ENCODE assay signal across 8 cellular contexts in genomic region chr1:1616045-1616821, GRCh38. TPM values are rescaled to one million over a fixed set of nuclear protein-coding genes. Genes with fewer than 3 reads are reported as not detected.
A peak's percentile ranks its signal among the peaks of the same experiment; 100 is the strongest.
DNase-seq lines count a peak whose midpoint lies in the region; ATAC-seq and TF ChIP-seq lines count a peak whose summit lies in the region.

No MANE protein-coding gene starts in this region.

- no peaks in the 10 kb centered on the region for H3K27me3 ChIP-seq in right lobe of liver
- no peaks in the 10 kb centered on the region for H3K27me3 ChIP-seq in subcutaneous abdominal adipose tissue (ENCODE audit: control insufficient read depth in 5 of 5, insufficient read depth in 4 of 5, low read length in 5 of 5)

- peak overlapping the region; percentile 95 to 100 (median 99) for H3K27ac ChIP-seq in right lobe of liver
- H3K27ac ChIP-seq in subcutaneous abdominal adipose tissue (ENCODE audit: low read depth, low read length), result peak overlapping the region; percentile 95

- H3K9me3 ChIP-seq in right lobe of liver, result no peaks in the 10 kb centered on the region
- no peaks in the 10 kb centered on the region for H3K9me3 ChIP-seq in subcutaneous abdominal adipose tissue (ENCODE audit: control insufficient read depth in 5 of 5, low read length in 5 of 5)

- in situ Hi-C loops in SK-MEL-5 (cut with HindIII; ENCODE audit: low pct_unique_long_range_greater_than_20kb, low sequenced_read_pairs), result no loop called here

- no peak for TF ChIP-seq CTCF in choroid plexus epithelial cell (conservative IDR thresholded peaks at IDR 0.05; ENCODE audit: low read depth, low read length)
- TF ChIP-seq CTCF in right lobe of liver (IDR thresholded peaks at IDR 0.05), result no peak

- ATAC-seq in Right ventricle myocardium inferior (peak; percentile 2), HG02885 (IDR thresholded peaks at IDR 0.05; ENCODE audit: poor library complexity, unreplicated experiment) (peak; percentile 15), right lobe of liver (peak; percentile 5 to 24 (median 16))

- H3K9ac ChIP-seq in subcutaneous abdominal adipose tissue (ENCODE audit: low read length in 5 of 5), result peak overlapping the region in 4 of 5 donors; percentile 56 to 87 (median 84)

- H3K4me1 ChIP-seq in right lobe of liver (peaks cover 0 to 30% (median 9%) of the 10 kb centered on the region in 4 donors), subcutaneous abdominal adipose tissue (ENCODE audit: control insufficient read depth in 5 of 5, insufficient read depth in 5 of 5, low read length in 5 of 5) (peaks cover 14 to 35% (median 30%) of the 10 kb centered on the region in 5 donors)

- H3K36me3 ChIP-seq in right lobe of liver, result no peaks in the 10 kb centered on the region
- peaks cover 0 to 16% (median 11%) of the 10 kb centered on the region in 5 donors for H3K36me3 ChIP-seq in subcutaneous abdominal adipose tissue (ENCODE audit: control insufficient read depth in 5 of 5, insufficient read depth in 5 of 5, low read length in 5 of 5)

- DNase-seq in Right ventricle myocardium inferior (ENCODE audit: missing footprints), result peak; percentile 76
- DNase-seq in cardiac septum (ENCODE audit: low spot score), result no peak
- peak; percentile 24 for DNase-seq in SK-MEL-5 (ENCODE audit: low read depth, low spot score)
- DNase-seq in choroid plexus epithelial cell (ENCODE audit: low read depth), result no peak
- peak; percentile 66 to 69 (median 67) for DNase-seq in right lobe of liver
- no peak for DNase-seq in DMS114 treated with DMSO at 0.1 percent for 48 hours (lab: John Stamatoyannopoulos, UW; ENCODE audit: unreplicated experiment)

- peak overlapping the region; percentile 99 for H3K4me3 ChIP-seq in choroid plexus epithelial cell (ENCODE audit: low read depth, low read length)
- peak overlapping the region; percentile 83 to 100 (median 99) for H3K4me3 ChIP-seq in right lobe of liver
- H3K4me3 ChIP-seq in subcutaneous abdominal adipose tissue (ENCODE audit: low read depth in 1 of 5, low read length in 5 of 5), result peak overlapping the region; percentile 61 to 97 (median 92)

- WGBS in right lobe of liver (ENCODE audit: insufficient coverage, low coverage, low lambda C conversion rate, missing lambda C conversion rate), result 33% methylated on average over 5 of the region's 80 CpGs

- intact Hi-C loops in Right ventricle myocardium inferior (cut with DNase I), result no loop called here
- intact Hi-C loops in cardiac septum (cut with DNase I), result no loop called here
- intact Hi-C loops in right lobe of liver (cut with DNase I), result no loop called here

- TF ChIP-seq POLR2A in right lobe of liver (IDR thresholded peaks at IDR 0.05), result no peak

RNA-seq across cellular contexts. Expression of gene MIB2, which starts 0.9 kb away (rescaled TPM):
- total RNA-seq in Right ventricle myocardium inferior, result 103 TPM
- total RNA-seq in cardiac septum, result 82.4 TPM
- 17.8 and 22.7 TPM in 2 replicates for total RNA-seq in SK-MEL-5 (2014; rRNA removed; shearing (Covaris generic))
- 20.1 and 25.0 TPM in 2 replicates for polyA plus RNA-seq in SK-MEL-5 (2015; cell fraction: cytosol; rRNA removed)
- 171 and 241 TPM in 2 replicates for polyA plus RNA-seq in SK-MEL-5 (2015; cell fraction: nucleus; rRNA removed)
- 10 to 100 TPM; 20.7 to 38.5 (median 33.9) TPM for total RNA-seq in right lobe of liver

RNA-seq across cellular contexts. Expression of gene MMP23B, which starts 15.7 kb away (rescaled TPM):
- total RNA-seq in Right ventricle myocardium inferior (36.2 TPM), cardiac septum (60.2 TPM), right lobe of liver (1 to 10 TPM in 5 of 6 experiments, under 1 TPM in 1; 0.75 to 4.0 (median 2.3) TPM)
- not detected in 2 replicates for total RNA-seq in SK-MEL-5 (2014; rRNA removed; shearing (Covaris generic))
- not detected in 2 replicates for polyA plus RNA-seq in SK-MEL-5 (2015; cell fraction: cytosol; rRNA removed)
- 1.0 and 11.6 TPM in 2 replicates for polyA plus RNA-seq in SK-MEL-5 (2015; cell fraction: nucleus; rRNA removed)

RNA-seq across cellular contexts. Expression of gene FNDC10, which starts 16.3 kb away (rescaled TPM):
- total RNA-seq in Right ventricle myocardium inferior (3.0 TPM), cardiac septum (1.7 TPM), right lobe of liver (1 to 10 TPM in 1 of 6 experiments, under 1 TPM in 5; 0.09 to 1.6 (median 0.46) TPM)
- 6.6 and 7.1 TPM in 2 replicates for total RNA-seq in SK-MEL-5 (2014; rRNA removed; shearing (Covaris generic))
- polyA plus RNA-seq in SK-MEL-5 (2015; cell fraction: cytosol; rRNA removed), result 46.0 and 53.5 TPM in 2 replicates
- 6.6 and 7.5 TPM in 2 replicates for polyA plus RNA-seq in SK-MEL-5 (2015; cell fraction: nucleus; rRNA removed)

RNA-seq across cellular contexts. Expression of gene SSU72, which starts 41.6 kb away (rescaled TPM):
- total RNA-seq in Right ventricle myocardium inferior (116 TPM), cardiac septum (90.7 TPM), right lobe of liver (10 to 100 TPM; 46.6 to 72.6 (median 63.8) TPM)
- total RNA-seq in SK-MEL-5 (2014; rRNA removed; shearing (Covaris generic)), result 56.5 TPM in 2 replicates
- 133 and 144 TPM in 2 replicates for polyA plus RNA-seq in SK-MEL-5 (2015; cell fraction: cytosol; rRNA removed)
- polyA plus RNA-seq in SK-MEL-5 (2015; cell fraction: nucleus; rRNA removed), result 72.7 and 79.6 TPM in 2 replicates

RNA-seq across cellular contexts. Expression of gene CDK11B, which starts 42.6 kb away (rescaled TPM):
- total RNA-seq in Right ventricle myocardium inferior (24.0 TPM), cardiac septum (30.4 TPM), right lobe of liver (10 to 100 TPM in 2 of 6 experiments, 1 to 10 TPM in 4; 8.0 to 11.8 (median 9.5) TPM)
- 4.4 and 6.6 TPM in 2 replicates for total RNA-seq in SK-MEL-5 (2014; rRNA removed; shearing (Covaris generic))
- polyA plus RNA-seq in SK-MEL-5 (2015; cell fraction: cytosol; rRNA removed), result 12.4 and 13.7 TPM in 2 replicates
- polyA plus RNA-seq in SK-MEL-5 (2015; cell fraction: nucleus; rRNA removed), result 26.4 and 28.1 TPM in 2 replicates

Comparison
In these comparisons a context has a peak if more than half of its experiments do, and no peak if none do; other contexts are left out.
1. DNase-seq: peak in Right ventricle myocardium inferior (single experiment), SK-MEL-5 (single experiment) and right lobe of liver (3 of 3); none in cardiac septum (single experiment), choroid plexus epithelial cell (single experiment) and DMS114 treated with DMSO at 0.1 percent for 48 hours (single experiment).
2. Peak in every context shown above with its lines, with median percentiles within 50 percentile points of each other: ATAC-seq and H3K4me3 ChIP-seq.